9 cellular contexts compared by ENCODE assay signal in the genomic region with DNA sequence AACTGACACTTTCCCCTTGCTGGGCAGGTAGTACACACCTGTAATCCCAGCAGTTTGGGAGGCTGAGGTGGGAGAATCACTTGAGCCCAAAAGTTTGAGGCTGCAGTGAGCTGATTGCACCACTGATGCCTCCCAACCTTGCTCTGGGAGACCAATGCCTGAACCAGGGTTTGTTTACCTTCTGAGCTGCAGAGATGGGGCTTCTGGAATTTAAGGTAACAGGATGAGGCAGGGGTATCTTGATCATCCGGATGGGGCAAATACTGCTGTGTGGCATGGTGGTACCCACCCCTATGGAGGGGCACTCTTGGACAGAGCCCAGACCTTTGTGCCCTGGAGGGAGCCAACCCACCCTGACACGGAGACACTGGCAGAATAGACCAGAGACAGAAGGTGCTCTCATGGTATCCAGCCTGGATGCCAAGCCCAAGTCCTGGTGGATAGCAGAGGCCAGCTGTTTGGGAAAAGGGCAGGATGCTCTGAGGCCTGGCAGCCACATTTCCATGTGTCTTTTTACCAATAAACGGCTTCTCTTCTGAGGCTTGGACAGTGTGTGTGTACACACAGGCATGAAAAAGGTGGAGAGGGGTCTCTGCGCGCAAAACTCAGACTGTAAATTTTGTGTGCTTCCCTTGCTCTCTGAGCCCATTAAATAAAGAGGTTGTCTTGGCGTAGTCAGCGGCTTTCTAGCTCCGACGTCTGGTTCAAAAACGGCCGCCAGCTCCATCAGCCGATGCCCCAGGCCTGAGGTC. TPM values are rescaled to one million over a fixed set of nuclear protein-coding genes. Genes with fewer than 3 reads are reported as not detected.
DNase-seq lines count a peak whose midpoint lies in the region; ATAC-seq, FAIRE-seq and TF ChIP-seq lines count a peak whose summit lies in the region.
"Had no signal": no experiment of that assay in that cellular context is flagged by ENCODE, and none has a peak within 500 bp of the region (broad histone marks: within the 10 kb centered on the region; RNA-seq: fewer than 3 reads in every experiment).

No MANE protein-coding gene starts in this region.

- H3K27ac Mint-ChIP-seq in activated naive CD4-positive, alpha-beta T cell treated with anti-CD3 and anti-CD28 coated beads for 36 hours: peak overlapping the region; percentile 83
- peak overlapping the region; percentile 91 for H3K27ac Mint-ChIP-seq in astrocyte (ENCODE audit: unreplicated experiment)

- H3K4me3 Mint-ChIP-seq in activated naive CD4-positive, alpha-beta T cell treated with anti-CD3 and anti-CD28 coated beads for 36 hours: peak overlapping the region; percentile 80
- peak overlapping the region; percentile 85 for H3K4me3 Mint-ChIP-seq in astrocyte (ENCODE audit: unreplicated experiment)

- H4K20me1 ChIP-seq in astrocyte (ENCODE audit: insufficient read depth, low read length): no peaks in the 10 kb centered on the region

- no peak for TF ChIP-seq EP300 in upper lobe of left lung (IDR thresholded peaks at IDR 0.05)

- H3K4me1 ChIP-seq in astrocyte (ENCODE audit: insufficient read depth, low read length): peaks cover 18% of the 10 kb centered on the region
- peaks cover 0 to 37% (median 8%) of the 10 kb centered on the region in 4 donors for H3K4me1 ChIP-seq in right lobe of liver
- H3K4me1 ChIP-seq in upper lobe of left lung: peaks cover 13 to 51% (median 19%) of the 10 kb centered on the region in 4 donors

- H3K79me2 ChIP-seq in astrocyte (ENCODE audit: insufficient read depth, low read length): peaks cover 42% of the 10 kb centered on the region

- no peaks in the 10 kb centered on the region for H3K9me3 ChIP-seq in astrocyte (ENCODE audit: insufficient read depth, low read depth, low read length)
- no peaks in the 10 kb centered on the region for H3K9me3 ChIP-seq in right lobe of liver
- H3K9me3 ChIP-seq in upper lobe of left lung: no peaks in the 10 kb centered on the region

- CTCF ChIA-PET in activated naive CD4-positive, alpha-beta T cell treated with anti-CD3 and anti-CD28 coated beads for 36 hours (lab: Charles Lee): interaction anchor here (1.0 kb wide), 1 partner anchor 10 kb away, joined by 5 read pairs; no protein-coding TSS in a partner anchor

- peak overlapping the region; percentile 60 for H3K4me3 ChIP-seq in astrocyte (ENCODE audit: insufficient read depth, low read depth, low read length)
- peak overlapping the region; percentile 65 to 76 (median 69) for H3K4me3 ChIP-seq in right lobe of liver
- peak overlapping the region; percentile 20 to 77 (median 66) for H3K4me3 ChIP-seq in upper lobe of left lung

- intact Hi-C loops in activated naive CD4-positive, alpha-beta T cell treated with anti-CD3 and anti-CD28 coated beads for 36 hours (cut with micrococcal nuclease): loop anchor here (1.0 kb wide), 1 partner anchor 10 kb away; no protein-coding TSS in a partner anchor
- intact Hi-C loops in right lobe of liver (cut with DNase I): no loop called here

- 54% methylated on average over 4 of the region's 12 CpGs for WGBS in right lobe of liver (ENCODE audit: insufficient coverage, low coverage, low lambda C conversion rate, missing lambda C conversion rate)
- WGBS in upper lobe of left lung, 2 donors: 19 to 37% methylated on average over 4 to 12 of the region's 12 CpGs

- peak overlapping the region; percentile 87 for H3K27ac ChIP-seq in astrocyte (ENCODE audit: low read depth, low read length)
- peak overlapping the region; percentile 52 to 63 (median 62) for H3K27ac ChIP-seq in right lobe of liver
- H3K27ac ChIP-seq in upper lobe of left lung: peak overlapping the region; percentile 65 to 88 (median 74)

- H3K36me3 ChIP-seq in astrocyte (ENCODE audit: insufficient read depth, low read length): peaks cover 5% of the 10 kb centered on the region
- H3K36me3 ChIP-seq in right lobe of liver: peaks cover 0 to 4% (median 0%) of the 10 kb centered on the region in 4 donors
- H3K36me3 ChIP-seq in upper lobe of left lung: peaks cover 0 to 18% (median 10%) of the 10 kb centered on the region in 4 donors

- H3K36me3 Mint-ChIP-seq in activated naive CD4-positive, alpha-beta T cell treated with anti-CD3 and anti-CD28 coated beads for 36 hours (ENCODE audit: low read depth): peaks cover 11% of the 10 kb centered on the region
- peaks cover 13% of the 10 kb centered on the region for H3K36me3 Mint-ChIP-seq in astrocyte (ENCODE audit: low read depth, unreplicated experiment)

- H3K27me3 ChIP-seq in astrocyte (ENCODE audit: insufficient read depth, low read length): no peaks in the 10 kb centered on the region
- H3K27me3 ChIP-seq in right lobe of liver: no peaks in the 10 kb centered on the region
- H3K27me3 ChIP-seq in upper lobe of left lung: no peaks in the 10 kb centered on the region

- no peak for TF ChIP-seq POLR2A in right lobe of liver (IDR thresholded peaks at IDR 0.05)
- TF ChIP-seq POLR2A in upper lobe of left lung (IDR thresholded peaks at IDR 0.05): no peak

- H3K9me3 Mint-ChIP-seq in activated naive CD4-positive, alpha-beta T cell treated with anti-CD3 and anti-CD28 coated beads for 36 hours: no peaks in the 10 kb centered on the region
- H3K9me3 Mint-ChIP-seq in astrocyte (ENCODE audit: unreplicated experiment): peaks cover 3% of the 10 kb centered on the region

- FAIRE-seq in astrocyte (lab: Jason Lieb, UNC): no peak
- no peak for FAIRE-seq in frontal cortex (lab: Jason Lieb, UNC)

- in situ Hi-C loops in G401 (cut with HindIII; ENCODE audit: low sequenced_read_pairs): loop anchor here (25.0 kb wide), 1 partner anchor 238 kb away; no protein-coding TSS in a partner anchor

- H3K27me3 Mint-ChIP-seq in activated naive CD4-positive, alpha-beta T cell treated with anti-CD3 and anti-CD28 coated beads for 36 hours (ENCODE audit: low read depth): no peaks in the 10 kb centered on the region
- H3K27me3 Mint-ChIP-seq in astrocyte (ENCODE audit: low read depth, unreplicated experiment): no peaks in the 10 kb centered on the region

- peak overlapping the region; percentile 75 for H2AFZ ChIP-seq in astrocyte (ENCODE audit: low read depth, low read length)

- peak overlapping the region; percentile 84 for H3K9ac ChIP-seq in astrocyte (ENCODE audit: low read length)

- no peak for DNase-seq in activated naive CD4-positive, alpha-beta T cell treated with anti-CD3 and anti-CD28 coated beads for 36 hours
- DNase-seq in activated naive CD4-positive, alpha-beta T cell treated with Interleukin-2 at 50 U/mL for 16 hours: no peak
- DNase-seq in astrocyte (ENCODE audit: low read depth): no peak
- DNase-seq in right lobe of liver: no peak
- DNase-seq in upper lobe of left lung: no peak
- DNase-seq in frontal cortex (ENCODE audit: low spot score in 2 of 2): no peak
- DNase-seq in NCI-H1092 treated with DMSO at 0.1 percent for 48 hours (lab: John Stamatoyannopoulos, UW): no peak
- no peak for DNase-seq in G401 (ENCODE audit: low spot score)

- no peak for TF ChIP-seq CTCF in astrocyte (IDR thresholded peaks at IDR 0.05; ENCODE audit: insufficient read depth, low read depth, low read length)
- TF ChIP-seq CTCF in right lobe of liver (IDR thresholded peaks at IDR 0.05): no peak
- TF ChIP-seq CTCF in upper lobe of left lung (IDR thresholded peaks at IDR 0.05): no peak

- ATAC-seq in right lobe of liver (no peak), upper lobe of left lung (ENCODE audit: low FRiP score in 2 of 2) (no peak)

- peak overlapping the region; percentile 88 for H3K4me2 ChIP-seq in astrocyte (ENCODE audit: low read length)

- H3K4me1 Mint-ChIP-seq in activated naive CD4-positive, alpha-beta T cell treated with anti-CD3 and anti-CD28 coated beads for 36 hours (ENCODE audit: low read depth): peaks cover 38% of the 10 kb centered on the region
- peaks cover 14% of the 10 kb centered on the region for H3K4me1 Mint-ChIP-seq in astrocyte (ENCODE audit: low read depth, unreplicated experiment)

RNA-seq across cellular contexts. Expression of a gene that starts 4.4 kb away (rescaled TPM):
- total RNA-seq in activated naive CD4-positive, alpha-beta T cell treated with anti-CD3 and anti-CD28 coated beads for 36 hours: 1 to 10 TPM; 5.3 to 6.0 TPM
- total RNA-seq in astrocyte (16.0 and 19.5 TPM in 2 replicates), right lobe of liver (1 to 10 TPM; 2.9 to 4.3 (median 3.9) TPM), upper lobe of left lung (10 to 100 TPM in 3 of 6 donors, 1 to 10 TPM in 3; 6.8 to 29.2 (median 10.9) TPM), frontal cortex (39.9 TPM)
- total RNA-seq in G401 (2014; rRNA removed; shearing (Covaris generic)): 30.4 and 41.8 TPM in 2 replicates

RNA-seq across cellular contexts. Expression of a gene that starts 7.8 kb away (rescaled TPM):
- total RNA-seq in activated naive CD4-positive, alpha-beta T cell treated with anti-CD3 and anti-CD28 coated beads for 36 hours: 1 to 10 TPM; 3.4 to 4.7 TPM
- 13.9 and 15.5 TPM in 2 replicates for total RNA-seq in astrocyte
- 10 to 100 TPM in 3 of 6 experiments, 1 to 10 TPM in 3; 3.9 to 11.3 (median 9.6) TPM for total RNA-seq in right lobe of liver
- 10 to 100 TPM in 2 of 6 donors, 1 to 10 TPM in 4; 5.2 to 12.3 (median 7.2) TPM for total RNA-seq in upper lobe of left lung
- 9.0 TPM for total RNA-seq in frontal cortex
- 31.6 and 41.2 TPM in 2 replicates for total RNA-seq in G401 (2014; rRNA removed; shearing (Covaris generic))

RNA-seq across cellular contexts. Expression of a gene that starts 17.2 kb away (rescaled TPM):
- total RNA-seq in activated naive CD4-positive, alpha-beta T cell treated with anti-CD3 and anti-CD28 coated beads for 36 hours: 100 to 1,000 TPM; 133 to 134 TPM
- total RNA-seq in astrocyte: 0.48 and 0.96 TPM in 2 replicates
- 1 to 10 TPM in 3 of 6 experiments, under 1 TPM in 3; 0.12 to 1.7 (median 0.93) TPM for total RNA-seq in right lobe of liver
- total RNA-seq in upper lobe of left lung: 10 to 100 TPM in 1 of 6 donors, 1 to 10 TPM in 5; 3.5 to 13.6 (median 7.1) TPM
- not detected for total RNA-seq in frontal cortex
- total RNA-seq in G401 (2014; rRNA removed; shearing (Covaris generic)): 0.10 and 0.86 TPM in 2 replicates

RNA-seq across cellular contexts. Expression of a gene that starts 25.0 kb away (rescaled TPM):
- under 1 TPM; 0.67 to 0.86 TPM for total RNA-seq in activated naive CD4-positive, alpha-beta T cell treated with anti-CD3 and anti-CD28 coated beads for 36 hours
- total RNA-seq in astrocyte (not detected in 2 replicates), right lobe of liver (1 to 10 TPM in 1 of 6 experiments, not detected in 5; 1.4 TPM), upper lobe of left lung (1 to 10 TPM in 1 of 6 donors, not detected in 5; 1.6 TPM), frontal cortex (not detected)
- total RNA-seq in G401 (2014; rRNA removed; shearing (Covaris generic)): 0.58 TPM in 1 of 2 replicates, not detected in the other
- total RNA-seq: T-helper 2 cell treated with Interferon-gamma antibody and Interleukin-4, amounts not matched to agents 100 ng/mL and 5 ng/mL, for 36 hours had no signal

RNA-seq across cellular contexts. Expression of a gene that starts 29.3 kb away (rescaled TPM):
- 10 to 100 TPM; 36.6 to 38.4 TPM for total RNA-seq in activated naive CD4-positive, alpha-beta T cell treated with anti-CD3 and anti-CD28 coated beads for 36 hours
- total RNA-seq in astrocyte: 50.3 and 50.8 TPM in 2 replicates
- 10 to 100 TPM in 3 of 6 experiments, 1 to 10 TPM in 3; 7.9 to 12.3 (median 10.6) TPM for total RNA-seq in right lobe of liver
- total RNA-seq in upper lobe of left lung: 10 to 100 TPM; 31.1 to 71.2 (median 40.3) TPM
- 25.3 TPM for total RNA-seq in frontal cortex
- 43.3 and 59.8 TPM in 2 replicates for total RNA-seq in G401 (2014; rRNA removed; shearing (Covaris generic))

Comparison
In these comparisons a context has a peak if more than half of its experiments do, and no peak if none do; other contexts are left out.
1. RNA of a gene that starts 17.2 kb away (total RNA-seq): 133 to 134 TPM in activated naive CD4-positive, alpha-beta T cell treated with anti-CD3 and anti-CD28 coated beads for 36 hours; 3.5 to 13.6 TPM in upper lobe of left lung, 0.12 to 1.7 TPM in right lobe of liver, 0.48 to 0.96 TPM in astrocyte, 0.10 to 0.86 TPM in G401 and not detected in frontal cortex (single experiment); every median in the first group is over 4 times any median in the second.
2. Peak in every context shown above with its lines, with median percentiles within 50 percentile points of each other: H3K27ac ChIP-seq and H3K4me3 ChIP-seq.